15 cellular contexts compared by ENCODE assay signal in genomic region chr11:77762426-77762825, GRCh38. TPM values are rescaled to one million over a fixed set of nuclear protein-coding genes. Genes with fewer than 3 reads are reported as not detected.
DNase-seq lines count a peak whose midpoint lies in the region; ATAC-seq and TF ChIP-seq lines count a peak whose summit lies in the region.
"Had no signal": no experiment of that assay in that cellular context is flagged by ENCODE, and none has a peak within 500 bp of the region (broad histone marks: within the 10 kb centered on the region; RNA-seq: fewer than 3 reads in every experiment).

No MANE protein-coding gene starts in this region.

- H3K9me2 ChIP-seq in PC-9 (ENCODE audit: insufficient read depth): no peaks in the 10 kb centered on the region

- H2AFZ ChIP-seq in PC-9: no peak overlapping the region

- peaks cover 63% of the 10 kb centered on the region for H4K20me1 ChIP-seq in PC-9 (ENCODE audit: insufficient read depth)

- in situ Hi-C loops in Panc1 (cut with HindIII; ENCODE audit: low pct_unique_long_range_greater_than_20kb, low sequenced_read_pairs): no loop called here

- ATAC-seq in activated CD8-positive, alpha-beta T cell treated with anti-CD3 and anti-CD28 coated beads for 36 hours: no peak
- ATAC-seq in activated CD8-positive, alpha-beta T cell treated with anti-CD3 and anti-CD28 coated beads, Interleukin-2, amount 10 ng/mL, durations not matched to agents 7 days and 5 days: no peak
- ATAC-seq in CD8-positive, alpha-beta T cell: no peak
- ATAC-seq in Panc1: no peak
- peak; percentile 98 for ATAC-seq in esophagus mucosa
- no peak for ATAC-seq in left cardiac atrium
- ATAC-seq: HepG2 had no signal

- POLR2A ChIA-PET in activated CD8-positive, alpha-beta T cell treated with anti-CD3 and anti-CD28 coated beads for 36 hours (lab: Charles Lee): no interaction called here
- POLR2A ChIA-PET in activated CD8-positive, alpha-beta T cell treated with anti-CD3 and anti-CD28 coated beads, Interleukin-2, amount 10 ng/mL, durations not matched to agents 7 days and 5 days (lab: Charles Lee): interaction anchor here (1.2 kb wide), 1 partner anchor 11 kb away, joined by 4 read pairs; no protein-coding TSS in a partner anchor
- POLR2A ChIA-PET in CD8-positive, alpha-beta T cell (lab: Charles Lee): no interaction called here
- POLR2A ChIA-PET in Panc1 (lab: Charles Lee): interaction anchor here (0.6 kb wide), 1 partner anchor 202 kb away, joined by 7 read pairs; no protein-coding TSS in a partner anchor
- POLR2A ChIA-PET in PC-9 (lab: Charles Lee; ENCODE audit: unreplicated experiment): no interaction called here

- BruUV-seq in Panc1 (replicated peaks; lab: Mats Ljungman, UMichigan) (TSS peak; percentile 6), PC-9 (replicated peaks; lab: Mats Ljungman, UMichigan) (no TSS peak)

- peaks cover 16% of the 10 kb centered on the region for H3K4me1 Mint-ChIP-seq in activated CD8-positive, alpha-beta T cell treated with anti-CD3 and anti-CD28 coated beads for 36 hours (ENCODE audit: low read depth)
- peaks cover 2% of the 10 kb centered on the region for H3K4me1 Mint-ChIP-seq in activated CD8-positive, alpha-beta T cell treated with anti-CD3 and anti-CD28 coated beads, Interleukin-2, amount 10 ng/mL, durations not matched to agents 7 days and 5 days (ENCODE audit: low read depth)
- H3K4me1 Mint-ChIP-seq in CD8-positive, alpha-beta T cell (ENCODE audit: low read depth): peaks cover 33% of the 10 kb centered on the region
- peaks cover 3% of the 10 kb centered on the region for H3K4me1 Mint-ChIP-seq in chondrocyte (ENCODE audit: low read depth)

- H3K27me3 Mint-ChIP-seq in activated CD8-positive, alpha-beta T cell treated with anti-CD3 and anti-CD28 coated beads for 36 hours: no peaks in the 10 kb centered on the region
- H3K27me3 Mint-ChIP-seq in activated CD8-positive, alpha-beta T cell treated with anti-CD3 and anti-CD28 coated beads, Interleukin-2, amount 10 ng/mL, durations not matched to agents 7 days and 5 days (ENCODE audit: low read depth): no peaks in the 10 kb centered on the region
- no peaks in the 10 kb centered on the region for H3K27me3 Mint-ChIP-seq in CD8-positive, alpha-beta T cell (ENCODE audit: low read depth)
- H3K27me3 Mint-ChIP-seq in chondrocyte (ENCODE audit: low read depth): no peaks in the 10 kb centered on the region
- H3K27me3 Mint-ChIP-seq: B cell had no signal

- H3K4me3 Mint-ChIP-seq in activated CD8-positive, alpha-beta T cell treated with anti-CD3 and anti-CD28 coated beads for 36 hours: no peak overlapping the region
- no peak overlapping the region for H3K4me3 Mint-ChIP-seq in activated CD8-positive, alpha-beta T cell treated with anti-CD3 and anti-CD28 coated beads, Interleukin-2, amount 10 ng/mL, durations not matched to agents 7 days and 5 days
- no peak overlapping the region for H3K4me3 Mint-ChIP-seq in CD8-positive, alpha-beta T cell
- H3K4me3 Mint-ChIP-seq in chondrocyte (ENCODE audit: unreplicated experiment): no peak overlapping the region
- H3K4me3 Mint-ChIP-seq: B cell had no signal

- no peaks in the 10 kb centered on the region for H3K27me3 ChIP-seq in CD8-positive, alpha-beta T cell (ENCODE audit: insufficient read depth, low read length)
- no peaks in the 10 kb centered on the region for H3K27me3 ChIP-seq in Panc1 (ENCODE audit: control insufficient read depth, insufficient read depth, low read length)
- no peaks in the 10 kb centered on the region for H3K27me3 ChIP-seq in PC-9 (ENCODE audit: insufficient read depth, low read depth)
- H3K27me3 ChIP-seq: SJCRH30 had no signal

- H3K27ac Mint-ChIP-seq in activated CD8-positive, alpha-beta T cell treated with anti-CD3 and anti-CD28 coated beads for 36 hours: peak overlapping the region; percentile 2
- no peak overlapping the region for H3K27ac Mint-ChIP-seq in activated CD8-positive, alpha-beta T cell treated with anti-CD3 and anti-CD28 coated beads, Interleukin-2, amount 10 ng/mL, durations not matched to agents 7 days and 5 days
- peak overlapping the region; percentile 25 for H3K27ac Mint-ChIP-seq in CD8-positive, alpha-beta T cell
- H3K27ac Mint-ChIP-seq in chondrocyte (ENCODE audit: unreplicated experiment): no peak overlapping the region
- H3K27ac Mint-ChIP-seq: B cell had no signal

- peaks cover 28% of the 10 kb centered on the region for H3K79me2 ChIP-seq in PC-9 (ENCODE audit: low read depth)

- H3K9me3 Mint-ChIP-seq in activated CD8-positive, alpha-beta T cell treated with anti-CD3 and anti-CD28 coated beads for 36 hours: no peaks in the 10 kb centered on the region
- H3K9me3 Mint-ChIP-seq in activated CD8-positive, alpha-beta T cell treated with anti-CD3 and anti-CD28 coated beads, Interleukin-2, amount 10 ng/mL, durations not matched to agents 7 days and 5 days (ENCODE audit: insufficient read depth): no peaks in the 10 kb centered on the region
- no peaks in the 10 kb centered on the region for H3K9me3 Mint-ChIP-seq in CD8-positive, alpha-beta T cell
- no peaks in the 10 kb centered on the region for H3K9me3 Mint-ChIP-seq in chondrocyte (ENCODE audit: low read depth)

- intact Hi-C loops in activated CD8-positive, alpha-beta T cell treated with anti-CD3 and anti-CD28 coated beads for 36 hours (cut with micrococcal nuclease): no loop called here
- intact Hi-C loops in CD8-positive, alpha-beta T cell (cut with DNase I, micrococcal nuclease): no loop called here
- intact Hi-C loops in Panc1 (cut with micrococcal nuclease; ENCODE audit: unreplicated experiment): no loop called here
- intact Hi-C loops in PC-9 (cut with micrococcal nuclease; ENCODE audit: unreplicated experiment): no loop called here
- intact Hi-C loops in left cardiac atrium (cut with DNase I): no loop called here

- peaks cover 17% of the 10 kb centered on the region for H3K36me3 Mint-ChIP-seq in activated CD8-positive, alpha-beta T cell treated with anti-CD3 and anti-CD28 coated beads for 36 hours (ENCODE audit: low read depth)
- peaks cover 21% of the 10 kb centered on the region for H3K36me3 Mint-ChIP-seq in activated CD8-positive, alpha-beta T cell treated with anti-CD3 and anti-CD28 coated beads, Interleukin-2, amount 10 ng/mL, durations not matched to agents 7 days and 5 days (ENCODE audit: low read depth)
- H3K36me3 Mint-ChIP-seq in CD8-positive, alpha-beta T cell: peaks cover 55% of the 10 kb centered on the region
- H3K36me3 Mint-ChIP-seq in chondrocyte (ENCODE audit: low read depth): peaks cover 12% of the 10 kb centered on the region

- TF ChIP-seq CTCF in activated CD8-positive, alpha-beta T cell treated with anti-CD3 and anti-CD28 coated beads for 36 hours (IDR thresholded peaks at IDR 0.05): no peak
- no peak for TF ChIP-seq CTCF in CD8-positive, alpha-beta T cell (IDR thresholded peaks at IDR 0.05)
- TF ChIP-seq CTCF in Panc1 (IDR thresholded peaks at IDR 0.05) (no peak), chondrocyte (IDR thresholded peaks at IDR 0.05) (no peak), PC-9 (conservative IDR thresholded peaks at IDR 0.05) (no peak)

- peaks cover 22% of the 10 kb centered on the region for H3K36me3 ChIP-seq in CD8-positive, alpha-beta T cell (ENCODE audit: insufficient read depth, low read length)
- H3K36me3 ChIP-seq in Panc1 (ENCODE audit: control insufficient read depth, insufficient read depth, low read length) (peaks cover 7% of the 10 kb centered on the region), PC-9 (ENCODE audit: low read depth) (peaks cover 23% of the 10 kb centered on the region)

- H3F3A ChIP-seq in PC-9 (ENCODE audit: insufficient read depth, low read depth): peaks cover 3% of the 10 kb centered on the region; the same call in 1 of the 2 replicates

- H3K4me3 ChIP-seq in CD8-positive, alpha-beta T cell (ENCODE audit: low read depth, low read length): no peak overlapping the region
- H3K4me3 ChIP-seq in Panc1 (ENCODE audit: low read depth in 2 of 2, low read length in 2 of 2) (no peak overlapping the region), PC-9 (no peak overlapping the region)
- H3K4me3 ChIP-seq: SJCRH30 had no signal

- H3K9me3 ChIP-seq in CD8-positive, alpha-beta T cell (ENCODE audit: low read length): no peaks in the 10 kb centered on the region
- H3K9me3 ChIP-seq in Panc1 (ENCODE audit: control insufficient read depth, insufficient read depth, low read depth, low read length) (no peaks in the 10 kb centered on the region), PC-9 (ENCODE audit: insufficient read depth, low read depth) (no peaks in the 10 kb centered on the region)
- H3K9me3 ChIP-seq: SJCRH30 had no signal

- CTCF ChIA-PET in activated CD8-positive, alpha-beta T cell treated with anti-CD3 and anti-CD28 coated beads for 36 hours (lab: Charles Lee): interaction anchor here (1.1 kb wide), 2 partner anchors 14 to 283 kb away, joined by 3 read pairs; no protein-coding TSS in a partner anchor
- CTCF ChIA-PET in activated CD8-positive, alpha-beta T cell treated with anti-CD3 and anti-CD28 coated beads, Interleukin-2, amount 10 ng/mL, durations not matched to agents 7 days and 5 days (lab: Charles Lee): interaction anchor here (0.6 kb wide), 1 partner anchor 67 kb away, joined by 3 read pairs; no protein-coding TSS in a partner anchor
- CTCF ChIA-PET in CD8-positive, alpha-beta T cell (lab: Charles Lee): no interaction called here
- CTCF ChIA-PET in Panc1 (lab: Charles Lee): interaction anchor here (0.6 to 1.2 kb wide), 2 partner anchors 13 to 1847 kb away, joined by 3 read pairs; no protein-coding TSS in a partner anchor
- CTCF ChIA-PET in PC-9 (lab: Charles Lee): no interaction called here

- H3K4me1 ChIP-seq in CD8-positive, alpha-beta T cell (ENCODE audit: insufficient read depth, low read length): no peaks in the 10 kb centered on the region
- H3K4me1 ChIP-seq in Panc1 (ENCODE audit: control insufficient read depth, insufficient read depth, low read length): no peaks in the 10 kb centered on the region
- no peaks in the 10 kb centered on the region for H3K4me1 ChIP-seq in PC-9 (replicated peaks; ENCODE audit: insufficient read depth)
- H3K4me1 ChIP-seq: SJCRH30 had no signal

- no peak overlapping the region for H3K4me2 ChIP-seq in PC-9

- H3K27ac ChIP-seq in CD8-positive, alpha-beta T cell (ENCODE audit: low read depth, low read length): no peak overlapping the region
- no peak overlapping the region for H3K27ac ChIP-seq in Panc1 (ENCODE audit: low read length)
- no peak overlapping the region for H3K27ac ChIP-seq in PC-9
- H3K27ac ChIP-seq: SJCRH30 had no signal

- DNase-seq in activated CD8-positive, alpha-beta T cell treated with anti-CD3 and anti-CD28 coated beads for 36 hours: no peak
- DNase-seq in activated CD8-positive, alpha-beta T cell treated with anti-CD3 and anti-CD28 coated beads, Interleukin-2, amount 10 ng/mL, durations not matched to agents 7 days and 5 days: no peak
- DNase-seq in CD8-positive, alpha-beta T cell: no peak
- DNase-seq in Panc1 (ENCODE audit: low read depth, low spot score) (no peak), chondrocyte (ENCODE audit: low spot score) (no peak), PC-9 (no peak), left cardiac atrium (no peak)
- DNase-seq: GF-D8, KBM-7, NCI-H1694 treated with DMSO at 0.1 percent for 48 hours, NCI-H748 treated with DMSO at 0.1 percent for 48 hours, SJCRH30 had no signal

RNA-seq across cellular contexts. Expression of gene RSF1, which starts 58.1 kb away (rescaled TPM):
- 10 to 100 TPM; 45.4 to 47.7 TPM for total RNA-seq in activated CD8-positive, alpha-beta T cell treated with anti-CD3 and anti-CD28 coated beads for 36 hours
- total RNA-seq in activated CD8-positive, alpha-beta T cell treated with anti-CD3 and anti-CD28 coated beads, Interleukin-2, amount 10 ng/mL, durations not matched to agents 7 days and 5 days: 10 to 100 TPM; 41.1 to 49.1 TPM
- total RNA-seq in CD8-positive, alpha-beta T cell: 100 to 1,000 TPM in 1 of 2 experiments, 10 to 100 TPM in 1; 96.7 to 103 TPM
- total RNA-seq in Panc1 (2021; ENCODE audit: unreplicated experiment) (83.0 TPM), esophagus mucosa (17.3 TPM), chondrocyte (61.3 to 65.0 TPM (median 64.2 TPM) in 3 replicates), PC-9 (2021) (110 and 124 TPM in 2 replicates), left cardiac atrium (10 to 100 TPM; 37.6 to 45.7 TPM)
- 41.6 TPM for polyA plus RNA-seq in Panc1 (2012; ENCODE audit: insufficient read length)

RNA-seq across cellular contexts. Expression of gene AAMDC, which starts 58.5 kb away (rescaled TPM):
- total RNA-seq in activated CD8-positive, alpha-beta T cell treated with anti-CD3 and anti-CD28 coated beads for 36 hours: 1 to 10 TPM; 3.7 to 4.9 TPM
- total RNA-seq in activated CD8-positive, alpha-beta T cell treated with anti-CD3 and anti-CD28 coated beads, Interleukin-2, amount 10 ng/mL, durations not matched to agents 7 days and 5 days: 10 to 100 TPM; 12.7 to 13.0 TPM
- 1 to 10 TPM; 1.4 to 2.0 TPM for total RNA-seq in CD8-positive, alpha-beta T cell
- total RNA-seq in Panc1 (2021; ENCODE audit: unreplicated experiment) (52.7 TPM), esophagus mucosa (9.4 TPM), chondrocyte (35.9 to 47.3 TPM (median 45.1 TPM) in 3 replicates), PC-9 (2021) (39.8 and 59.3 TPM in 2 replicates), left cardiac atrium (10 to 100 TPM; 70.9 to 77.5 TPM)
- polyA plus RNA-seq in Panc1 (2012; ENCODE audit: insufficient read length): 88.2 TPM

Comparison
In these comparisons a context has a peak if more than half of its experiments do, and no peak if none do; other contexts are left out.
1. H3K27ac Mint-ChIP-seq: peak in activated CD8-positive, alpha-beta T cell treated with anti-CD3 and anti-CD28 coated beads for 36 hours (single experiment) and CD8-positive, alpha-beta T cell (single experiment); none in activated CD8-positive, alpha-beta T cell treated with anti-CD3 and anti-CD28 coated beads, Interleukin-2, amount 10 ng/mL, durations not matched to agents 7 days and 5 days (single experiment) and chondrocyte (single experiment).
2. POLR2A ChIA-PET loops: an anchor here in activated CD8-positive, alpha-beta T cell treated with anti-CD3 and anti-CD28 coated beads, Interleukin-2, amount 10 ng/mL, durations not matched to agents 7 days and 5 days (1.2 kb wide) and Panc1 (0.6 kb wide); none called in activated CD8-positive, alpha-beta T cell treated with anti-CD3 and anti-CD28 coated beads for 36 hours, CD8-positive, alpha-beta T cell and PC-9.
3. CTCF ChIA-PET loops: an anchor here in activated CD8-positive, alpha-beta T cell treated with anti-CD3 and anti-CD28 coated beads for 36 hours (1.1 kb wide), activated CD8-positive, alpha-beta T cell treated with anti-CD3 and anti-CD28 coated beads, Interleukin-2, amount 10 ng/mL, durations not matched to agents 7 days and 5 days (0.6 kb wide) and Panc1 (0.6 to 1.2 kb wide); none called in CD8-positive, alpha-beta T cell and PC-9.